20 cellular contexts compared by ENCODE assay signal in genomic region chr6:5817869-5818268, GRCh38.
DNase-seq lines count a peak whose midpoint lies in the region; ATAC-seq, FAIRE-seq and TF ChIP-seq lines count a peak whose summit lies in the region.
"Had no signal": no experiment of that assay in that cellular context is flagged by ENCODE, and none has a peak within 500 bp of the region (broad histone marks: within the 10 kb centered on the region; RNA-seq: fewer than 3 reads in every experiment).

No MANE protein-coding gene starts in this region.

- H3K36me3 Mint-ChIP-seq in activated naive CD4-positive, alpha-beta T cell treated with anti-CD3 and anti-CD28 coated beads for 36 hours (ENCODE audit: low read depth), result no peaks in the 10 kb centered on the region
- H3K36me3 Mint-ChIP-seq: CD8-positive, alpha-beta T cell had no signal

- intact Hi-C loops in HepG2 (cut with micrococcal nuclease; ENCODE audit: unreplicated experiment), result no loop called here
- intact Hi-C loops in right lobe of liver (cut with DNase I), result no loop called here
- intact Hi-C loops in K562 (cut with micrococcal nuclease), result no loop called here
- intact Hi-C loops in activated naive CD4-positive, alpha-beta T cell treated with anti-CD3 and anti-CD28 coated beads for 36 hours (cut with micrococcal nuclease), result loop anchor here (10.0 kb wide), 1 partner anchor 727 kb away; no protein-coding TSS in a partner anchor
- intact Hi-C loops in testis (cut with DNase I; ENCODE audit: low total_unique reads), result no loop called here

- no peaks in the 10 kb centered on the region for H3K4me1 ChIP-seq in HepG2 (ENCODE audit: insufficient read depth, low read length)
- no peaks in the 10 kb centered on the region for H3K4me1 ChIP-seq in right lobe of liver
- H3K4me1 ChIP-seq in K562 (replicated peaks in 1 of 2; ENCODE audit: control insufficient read depth in 2 of 2, insufficient read depth in 2 of 2, low read length in 2 of 2), result no peaks in the 10 kb centered on the region
- H3K4me1 ChIP-seq in testis, result no peaks in the 10 kb centered on the region

- H3K36me3 ChIP-seq in HepG2 (replicated peaks in 1 of 2; ENCODE audit: control insufficient read depth in 1 of 2, insufficient read depth in 2 of 2, low read length in 2 of 2) (no peaks in the 10 kb centered on the region), right lobe of liver (no peaks in the 10 kb centered on the region), K562 (ENCODE audit: control insufficient read depth, insufficient read depth, low read length) (no peaks in the 10 kb centered on the region), testis (ENCODE audit: low read depth, missing control alignments) (no peaks in the 10 kb centered on the region)
- H3K36me3 ChIP-seq: BLaER1 treated with 17β-estradiol and CSF1 and Interleukin-3, amounts not matched to agents 10 nM and 100 nM had no signal

- H3K4me2 ChIP-seq in HepG2 (ENCODE audit: low read depth, low read length) (no peak overlapping the region), K562 (ENCODE audit: insufficient read depth, low read length) (no peak overlapping the region)
- H3K4me2 ChIP-seq: BLaER1 treated with 17β-estradiol and CSF1 and Interleukin-3, amounts not matched to agents 10 nM and 100 nM; KMS-11 had no signal

- H3K27me3 ChIP-seq in HepG2 (ENCODE audit: control insufficient read depth in 1 of 2, insufficient read depth in 2 of 2, low read length in 2 of 2), result no peaks in the 10 kb centered on the region; a peak in 1 of 5 replicates
- no peaks in the 10 kb centered on the region for H3K27me3 ChIP-seq in right lobe of liver
- H3K27me3 ChIP-seq in K562 (ENCODE audit: control insufficient read depth in 2 of 2, insufficient read depth in 2 of 2, low read length in 2 of 2), result peaks cover 2 to 27% of the 10 kb centered on the region in 2 experiments; a peak in 4 of 5 replicates
- H3K27me3 ChIP-seq in testis, result no peaks in the 10 kb centered on the region
- H3K27me3 ChIP-seq: BLaER1 treated with 17β-estradiol and CSF1 and Interleukin-3, amounts not matched to agents 10 nM and 100 nM had no signal

- CTCF ChIA-PET in HepG2 (lab: Yijun Ruan, JAX; ENCODE audit: low intra/inter-chr PET ratio, low total read pairs), result no interaction called here
- CTCF ChIA-PET in K562 (lab: Yijun Ruan, JAX; ENCODE audit: low intra/inter-chr PET ratio), result no interaction called here
- CTCF ChIA-PET in activated naive CD4-positive, alpha-beta T cell treated with anti-CD3 and anti-CD28 coated beads for 36 hours (lab: Charles Lee), result no interaction called here

- in situ Hi-C loops in HepG2 (cut with HindIII; ENCODE audit: extremely low pct_ligation_motif_present, low pct_unique_long_range_greater_than_20kb) (no loop called here), K562 (cut with MboI) (no loop called here)

- H4K20me1 ChIP-seq in HepG2 (ENCODE audit: insufficient read depth, low read length) (no peaks in the 10 kb centered on the region), K562 (replicated peaks; ENCODE audit: control insufficient read depth, insufficient read depth, low read length) (peaks cover 4% of the 10 kb centered on the region; the same call in 1 of the 2 replicates)
- H4K20me1 ChIP-seq: BLaER1 treated with 17β-estradiol and CSF1 and Interleukin-3, amounts not matched to agents 10 nM and 100 nM had no signal

- ATAC-seq in HepG2 (no peak), right lobe of liver (no peak), K562 (no peak)
- ATAC-seq: CD8-positive, alpha-beta T cell had no signal

- H3K9me3 ChIP-seq in HepG2 (ENCODE audit: low read length) (no peaks in the 10 kb centered on the region), right lobe of liver (no peaks in the 10 kb centered on the region), K562 (replicated peaks; ENCODE audit: control insufficient read depth, insufficient read depth, low read depth, low read length) (no peaks in the 10 kb centered on the region), testis (no peaks in the 10 kb centered on the region)

- TF ChIP-seq CTCF in HepG2 (CRISPR knock-in tag; IDR thresholded peaks at IDR 0.05) (no peak), right lobe of liver (IDR thresholded peaks at IDR 0.05) (no peak), K562 (IDR thresholded peaks at IDR 0.05 in 2 of 3, conservative IDR thresholded peaks at IDR 0.05 in 1 of 3; ENCODE audit: insufficient read depth in 2 of 3, low read depth in 1 of 3, low read length in 3 of 3) (no peak), testis (IDR thresholded peaks at IDR 0.05) (no peak)

- no peaks in the 10 kb centered on the region for H3K9me3 Mint-ChIP-seq in activated naive CD4-positive, alpha-beta T cell treated with anti-CD3 and anti-CD28 coated beads for 36 hours
- H3K9me3 Mint-ChIP-seq: CD8-positive, alpha-beta T cell had no signal

- H3K9ac ChIP-seq in HepG2 (ENCODE audit: insufficient read depth, low read depth, low read length), result no peak overlapping the region
- no peak overlapping the region for H3K9ac ChIP-seq in K562 (ENCODE audit: insufficient read depth in 1 of 2, low read depth in 2 of 2, low read length in 2 of 2)
- H3K9ac ChIP-seq: BLaER1 treated with 17β-estradiol and CSF1 and Interleukin-3, amounts not matched to agents 10 nM and 100 nM; KMS-11 had no signal

- H3K4me3 Mint-ChIP-seq in activated naive CD4-positive, alpha-beta T cell treated with anti-CD3 and anti-CD28 coated beads for 36 hours, result no peak overlapping the region
- H3K4me3 Mint-ChIP-seq: B cell; CD8-positive, alpha-beta T cell had no signal

- H2AFZ ChIP-seq in HepG2 (ENCODE audit: low read length), result no peak overlapping the region
- H2AFZ ChIP-seq in K562 (ENCODE audit: low read depth, low read length), result no peak overlapping the region

- no peaks in the 10 kb centered on the region for H3K79me2 ChIP-seq in HepG2 (ENCODE audit: insufficient read depth, low read length)
- no peaks in the 10 kb centered on the region for H3K79me2 ChIP-seq in K562 (ENCODE audit: control insufficient read depth, insufficient read depth, low read length)

- H3K4me3 ChIP-seq in HepG2 (replicated peaks in 1 of 3; ENCODE audit: insufficient read depth in 1 of 3, low read depth in 2 of 3, low read length in 3 of 3), result no peak overlapping the region
- H3K4me3 ChIP-seq in right lobe of liver, result no peak overlapping the region
- no peak overlapping the region for H3K4me3 ChIP-seq in K562
- H3K4me3 ChIP-seq in testis, result no peak overlapping the region
- H3K4me3 ChIP-seq: BLaER1 treated with 17β-estradiol and CSF1 and Interleukin-3, amounts not matched to agents 10 nM and 100 nM had no signal

- DNase-seq in HepG2 (ENCODE audit: low spot score) (no peak), right lobe of liver (no peak), K562 (ENCODE audit: extremely low read depth in 1 of 4, low spot score in 3 of 4) (no peak), nucleus accumbens (lab: John Stamatoyannopoulos, UW) (no peak), testis (no peak)
- no peak for DNase-seq in activated naive CD4-positive, alpha-beta T cell treated with anti-CD3 and anti-CD28 coated beads for 36 hours
- DNase-seq: 8988T; Calu3; CD8-positive, alpha-beta T cell; DMS79 treated with DMSO at 0.1 percent for 48 hours; EL; GOT3; H7; IMR-90 had no signal

- WGBS in HepG2 (ENCODE audit: low lambda C conversion rate), result 4% methylated on average over 3 of the region's 3 CpGs
- WGBS in right lobe of liver (ENCODE audit: insufficient coverage, low coverage, low lambda C conversion rate, missing lambda C conversion rate), result 17% methylated on average over 1 of the region's 3 CpGs
- WGBS in K562 (ENCODE audit: insufficient coverage, low coverage, missing lambda C conversion rate), result 2% methylated on average over 3 of the region's 3 CpGs
- WGBS in testis, 2 donors, result 80 to 93% methylated on average over 3 of the region's 3 CpGs

- no peak for TF ChIP-seq POLR2A in HepG2 (IDR thresholded peaks at IDR 0.05; ENCODE audit: insufficient read depth in 1 of 2, low read depth in 2 of 2, low read length in 2 of 2)
- TF ChIP-seq POLR2A in right lobe of liver (IDR thresholded peaks at IDR 0.05), result no peak
- no peak for TF ChIP-seq POLR2A in K562 (conservative IDR thresholded peaks at IDR 0.05)
- TF ChIP-seq POLR2A in testis (IDR thresholded peaks at IDR 0.05), result no peak

- FAIRE-seq in HepG2 (lab: Jason Lieb, UNC) (no peak), K562 (lab: Jason Lieb, UNC) (no peak)
- FAIRE-seq: GM12891 had no signal

- no peak overlapping the region for H3K27ac Mint-ChIP-seq in activated naive CD4-positive, alpha-beta T cell treated with anti-CD3 and anti-CD28 coated beads for 36 hours
- H3K27ac Mint-ChIP-seq: B cell; CD8-positive, alpha-beta T cell had no signal

- peaks cover 18% of the 10 kb centered on the region for H3K4me1 Mint-ChIP-seq in activated naive CD4-positive, alpha-beta T cell treated with anti-CD3 and anti-CD28 coated beads for 36 hours (ENCODE audit: low read depth)

- TF ChIP-seq EP300 in HepG2 (IDR thresholded peaks at IDR 0.05; ENCODE audit: low read depth in 2 of 2, low read length in 2 of 2) (no peak), HepG2 (CRISPR knock-in tag; IDR thresholded peaks at IDR 0.05; ENCODE audit: borderline replicate concordance) (no peak), Ishikawa (IDR thresholded peaks at IDR 0.05; ENCODE audit: borderline replicate concordance) (no peak), K562 (IDR thresholded peaks at IDR 0.05; ENCODE audit: low read length) (no peak)

- BruUV-seq in HepG2 (replicated peaks; lab: Mats Ljungman, UMichigan), result no TSS peak
- BruUV-seq in K562 (replicated peaks; lab: Mats Ljungman, UMichigan), result no TSS peak

- H3K9me1 ChIP-seq in K562 (ENCODE audit: control insufficient read depth, insufficient read depth, low read length), result no peaks in the 10 kb centered on the region

- POLR2A ChIA-PET in HepG2 (lab: Yijun Ruan, JAX) (no interaction called here), K562 (lab: Yijun Ruan, JAX) (no interaction called here)

- H3K27ac ChIP-seq in HepG2 (ENCODE audit: extremely low read length, insufficient read depth, low read length), result no peak overlapping the region
- no peak overlapping the region for H3K27ac ChIP-seq in right lobe of liver
- no peak overlapping the region for H3K27ac ChIP-seq in K562 (ENCODE audit: extremely low read depth, low read depth, low read length)
- no peak overlapping the region for H3K27ac ChIP-seq in testis
- H3K27ac ChIP-seq: BLaER1 treated with 17β-estradiol and CSF1 and Interleukin-3, amounts not matched to agents 10 nM and 100 nM; HL-60; KMS-11 had no signal

- TF ChIP-seq RAD21 in HepG2 (CRISPR knock-in tag; IDR thresholded peaks at IDR 0.05), result no peak
- TF ChIP-seq RAD21 in Ishikawa (IDR thresholded peaks at IDR 0.05; ENCODE audit: low read depth), result no peak
- no peak for TF ChIP-seq RAD21 in K562 (CRISPR knock-in tag; conservative IDR thresholded peaks at IDR 0.05 in 1 of 2, IDR thresholded peaks at IDR 0.05 in 1 of 2)

- H3K27me3 Mint-ChIP-seq in activated naive CD4-positive, alpha-beta T cell treated with anti-CD3 and anti-CD28 coated beads for 36 hours (ENCODE audit: low read depth), result no peaks in the 10 kb centered on the region

TF ChIP-seq in HepG2, 621 proteins besides CTCF, POLR2A, EP300 and RAD21 (continues in another document):
- TF ChIP-seq YEATS4 (CRISPR knock-in tag; IDR thresholded peaks at IDR 0.05; ENCODE audit: borderline replicate concordance), result no peak

TF ChIP-seq in Ishikawa, 13 proteins besides CTCF, POLR2A, EP300 and RAD21 (continues in another document):
- no peak for TF ChIP-seq CEBPB (IDR thresholded peaks at IDR 0.05)

TF ChIP-seq in K562, 482 proteins besides CTCF, POLR2A, EP300 and RAD21:
- TF ChIP-seq EHMT2 (IDR thresholded peaks at IDR 0.05) (0 out of 2 replicates have a peak, but pooled peaks have one; percentile 28), STAT5B (CRISPR knock-in tag; IDR thresholded peaks at IDR 0.05) (no peak)

Comparison
In these comparisons a context has a peak if more than half of its experiments do, and no peak if none do; other contexts are left out.
1. Of the 241 proteins assayed by ChIP-seq in both HepG2 and K562: peak only in HepG2: REST; only in K562: EHMT2; in both: none; in neither: 239.